In the genomic region with DNA sequence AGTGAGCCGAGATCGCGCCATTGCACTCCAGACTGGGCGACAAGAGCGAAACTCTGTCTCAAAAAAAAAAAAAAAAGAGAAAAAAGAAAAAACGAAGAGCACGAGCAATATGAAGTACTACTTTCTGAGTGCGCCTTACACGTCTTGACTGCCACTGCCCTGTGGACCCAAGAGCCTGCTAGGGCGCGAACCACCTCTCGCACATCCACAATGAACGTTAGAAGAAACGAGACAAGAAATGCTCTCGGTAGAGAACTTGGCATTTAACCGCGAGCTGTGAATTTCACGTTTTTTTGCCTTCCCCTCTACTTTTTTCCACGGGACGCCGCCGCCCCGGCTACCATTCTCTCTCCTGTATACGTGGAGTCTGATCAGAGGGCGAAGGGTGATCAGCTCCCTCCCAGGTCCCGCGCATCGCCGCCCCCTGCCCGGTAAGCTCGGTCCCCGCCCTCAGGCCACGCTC, we compare ENCODE assay signal across 9 cellular contexts. TPM values are rescaled to one million over a fixed set of nuclear protein-coding genes. Genes with fewer than 3 reads are reported as not detected.
DNase-seq lines count a peak whose midpoint lies in the region; ATAC-seq, FAIRE-seq and TF ChIP-seq lines count a peak whose summit lies in the region.
"Had no signal": no experiment of that assay in that cellular context is flagged by ENCODE, and none has a peak within 500 bp of the region (broad histone marks: within the 10 kb centered on the region; RNA-seq: fewer than 3 reads in every experiment).

No MANE protein-coding gene starts in this region.

- no peak for TF ChIP-seq POLR2A in H54 (IDR thresholded peaks at IDR 0.05; ENCODE audit: low read depth, low read length)

- no peak for FAIRE-seq in astrocyte (lab: Jason Lieb, UNC)
- FAIRE-seq in H54 (lab: Jason Lieb, UNC), result no peak

- H4K20me1 ChIP-seq in DOHH2 (ENCODE audit: control insufficient read depth, insufficient read depth, low read depth, low read length) (peaks cover 4% of the 10 kb centered on the region; the same call in 1 of the 2 replicates), astrocyte (ENCODE audit: insufficient read depth, low read length) (peaks cover 17% of the 10 kb centered on the region)

- peak; percentile 5 for ATAC-seq in HG03060 (IDR thresholded peaks at IDR 0.05; ENCODE audit: low read depth, unreplicated experiment)
- no peak for ATAC-seq in left lung

- H3K27me3 ChIP-seq in DOHH2 (ENCODE audit: control insufficient read depth, low read length) (no peaks in the 10 kb centered on the region), astrocyte (ENCODE audit: insufficient read depth, low read length) (no peaks in the 10 kb centered on the region), left lung (no peaks in the 10 kb centered on the region)

- H3K27ac ChIP-seq in DOHH2 (ENCODE audit: low read depth, low read length), result peak overlapping the region; percentile 69
- H3K27ac ChIP-seq in astrocyte (ENCODE audit: low read depth, low read length), result peak overlapping the region; percentile 95
- peak overlapping the region; percentile 86 to 92 for H3K27ac ChIP-seq in left lung

- H3K4me3 Mint-ChIP-seq in astrocyte (ENCODE audit: unreplicated experiment) (peak overlapping the region; percentile 95), type B pancreatic cell (peak overlapping the region; percentile 97)

- intact Hi-C loops in left lung (cut with DNase I), result loop anchor here in 1 of 2 donors (10.0 kb wide), 1 partner anchor 312 kb away; no protein-coding TSS in a partner anchor

- H3K27ac Mint-ChIP-seq in astrocyte (ENCODE audit: unreplicated experiment) (peak overlapping the region; percentile 98), type B pancreatic cell (peak overlapping the region; percentile 99)

- H3K4me1 ChIP-seq in DOHH2 (ENCODE audit: control insufficient read depth, low read length) (peaks cover 22% of the 10 kb centered on the region), astrocyte (ENCODE audit: insufficient read depth, low read length) (peaks cover 13% of the 10 kb centered on the region), left lung (peaks cover 7 to 42% of the 10 kb centered on the region in 2 donors)

- H2AFZ ChIP-seq in astrocyte (ENCODE audit: low read depth, low read length), result peak overlapping the region; percentile 83

- H3F3A ChIP-seq in DOHH2 (ENCODE audit: control insufficient read depth, insufficient read depth), result no peaks in the 10 kb centered on the region; the same call in 1 of the 2 replicates

- H3K4me1 Mint-ChIP-seq in astrocyte (ENCODE audit: low read depth, unreplicated experiment) (peaks cover 5% of the 10 kb centered on the region), type B pancreatic cell (ENCODE audit: unreplicated experiment) (peaks cover 22% of the 10 kb centered on the region)

- peaks cover 38% of the 10 kb centered on the region for H3K36me3 ChIP-seq in DOHH2 (ENCODE audit: control insufficient read depth, low read length)
- peaks cover 12% of the 10 kb centered on the region for H3K36me3 ChIP-seq in astrocyte (ENCODE audit: insufficient read depth, low read length)
- H3K36me3 ChIP-seq in left lung, result peaks cover 0 to 31% of the 10 kb centered on the region in 2 donors

- H3K9me3 Mint-ChIP-seq in astrocyte (ENCODE audit: unreplicated experiment), result peaks cover 3% of the 10 kb centered on the region
- no peaks in the 10 kb centered on the region for H3K9me3 Mint-ChIP-seq in type B pancreatic cell

- H3K4me3 ChIP-seq in DOHH2 (ENCODE audit: low read length) (peak overlapping the region; percentile 98), astrocyte (ENCODE audit: insufficient read depth, low read depth, low read length) (peak overlapping the region; percentile 87), left lung (peak overlapping the region; percentile 74 to 91)

- H3K9me2 ChIP-seq in DOHH2 (replicated peaks; ENCODE audit: control insufficient read depth, low read length), result no peaks in the 10 kb centered on the region

- peak overlapping the region; percentile 96 for H3K9ac ChIP-seq in astrocyte (ENCODE audit: low read length)

- H3K79me2 ChIP-seq in DOHH2 (ENCODE audit: control insufficient read depth, low read length) (peaks cover 60% of the 10 kb centered on the region), astrocyte (ENCODE audit: insufficient read depth, low read length) (peaks cover 32% of the 10 kb centered on the region)

- H3K27me3 Mint-ChIP-seq in astrocyte (ENCODE audit: low read depth, unreplicated experiment) (no peaks in the 10 kb centered on the region), type B pancreatic cell (no peaks in the 10 kb centered on the region)

- H3K9me3 ChIP-seq in DOHH2 (ENCODE audit: control insufficient read depth, insufficient read depth, low read length), result no peaks in the 10 kb centered on the region
- no peaks in the 10 kb centered on the region for H3K9me3 ChIP-seq in astrocyte (ENCODE audit: insufficient read depth, low read depth, low read length)
- H3K9me3 ChIP-seq in left lung, result no peaks in the 10 kb centered on the region

- no peak for DNase-seq in astrocyte (ENCODE audit: low read depth)
- DNase-seq in left lung, result no peak
- no peak for DNase-seq in type B pancreatic cell (ENCODE audit: extremely low spot score, unreplicated experiment)
- no peak for DNase-seq in occipital lobe (lab: John Stamatoyannopoulos, UW)
- DNase-seq in H54 (ENCODE audit: insufficient read length, low spot score), result no peak
- no peak for DNase-seq in RPMI8226

- peak overlapping the region; percentile 76 for H3K4me2 ChIP-seq in DOHH2 (ENCODE audit: low read length)
- H3K4me2 ChIP-seq in astrocyte (ENCODE audit: low read length), result peak overlapping the region; percentile 98

- no peak for TF ChIP-seq CTCF in DOHH2 (IDR thresholded peaks at IDR 0.05; ENCODE audit: low read depth, low read length, poor library complexity, severe bottlenecking)
- no peak for TF ChIP-seq CTCF in astrocyte (IDR thresholded peaks at IDR 0.05; ENCODE audit: insufficient read depth, low read depth, low read length)
- TF ChIP-seq CTCF in left lung (IDR thresholded peaks at IDR 0.05), result no peak
- TF ChIP-seq CTCF in type B pancreatic cell (conservative IDR thresholded peaks at IDR 0.05), result no peak

- H3K36me3 Mint-ChIP-seq in astrocyte (ENCODE audit: low read depth, unreplicated experiment), result peaks cover 6% of the 10 kb centered on the region
- peaks cover 3% of the 10 kb centered on the region for H3K36me3 Mint-ChIP-seq in type B pancreatic cell

RNA-seq across cellular contexts. Expression of a gene that starts 0.5 kb away (rescaled TPM):
- total RNA-seq in astrocyte (60.5 and 71.1 TPM in 2 replicates), left lung (10 to 100 TPM; 42.2 to 52.1 TPM), type B pancreatic cell (ENCODE audit: low replicate concordance) (73.7 and 80.4 TPM in 2 replicates), occipital lobe (20.9 TPM)

RNA-seq across cellular contexts. Expression of a gene that starts 17.1 kb away (rescaled TPM):
- total RNA-seq in astrocyte, result 49.5 and 55.9 TPM in 2 replicates
- 1 to 10 TPM; 6.5 to 8.5 TPM for total RNA-seq in left lung
- 50.0 and 57.8 TPM in 2 replicates for total RNA-seq in type B pancreatic cell (ENCODE audit: low replicate concordance)
- 15.4 TPM for total RNA-seq in occipital lobe

RNA-seq across cellular contexts. Expression of a gene that starts 22.9 kb away (rescaled TPM):
- 14.7 and 15.2 TPM in 2 replicates for total RNA-seq in astrocyte
- 10 to 100 TPM; 15.2 to 20.5 TPM for total RNA-seq in left lung
- 13.7 and 15.0 TPM in 2 replicates for total RNA-seq in type B pancreatic cell (ENCODE audit: low replicate concordance)
- 6.2 TPM for total RNA-seq in occipital lobe

RNA-seq across cellular contexts. Expression of a gene that starts 28.4 kb away (rescaled TPM):
- total RNA-seq in astrocyte, result 2.8 and 4.6 TPM in 2 replicates
- total RNA-seq in left lung, result under 1 TPM; 0.29 to 0.55 TPM
- total RNA-seq in type B pancreatic cell (ENCODE audit: low replicate concordance), result 1.1 and 2.4 TPM in 2 replicates
- total RNA-seq in occipital lobe, result not detected
- total RNA-seq: SK-MEL-5 had no signal

RNA-seq across cellular contexts. Expression of a gene that starts 39.3 kb away (rescaled TPM):
- total RNA-seq in astrocyte (20.9 and 22.9 TPM in 2 replicates), left lung (10 to 100 TPM; 30.5 to 31.1 TPM), type B pancreatic cell (ENCODE audit: low replicate concordance) (38.2 and 42.2 TPM in 2 replicates), occipital lobe (6.7 TPM)
